8 cellular contexts compared by ENCODE assay signal in the genomic region with DNA sequence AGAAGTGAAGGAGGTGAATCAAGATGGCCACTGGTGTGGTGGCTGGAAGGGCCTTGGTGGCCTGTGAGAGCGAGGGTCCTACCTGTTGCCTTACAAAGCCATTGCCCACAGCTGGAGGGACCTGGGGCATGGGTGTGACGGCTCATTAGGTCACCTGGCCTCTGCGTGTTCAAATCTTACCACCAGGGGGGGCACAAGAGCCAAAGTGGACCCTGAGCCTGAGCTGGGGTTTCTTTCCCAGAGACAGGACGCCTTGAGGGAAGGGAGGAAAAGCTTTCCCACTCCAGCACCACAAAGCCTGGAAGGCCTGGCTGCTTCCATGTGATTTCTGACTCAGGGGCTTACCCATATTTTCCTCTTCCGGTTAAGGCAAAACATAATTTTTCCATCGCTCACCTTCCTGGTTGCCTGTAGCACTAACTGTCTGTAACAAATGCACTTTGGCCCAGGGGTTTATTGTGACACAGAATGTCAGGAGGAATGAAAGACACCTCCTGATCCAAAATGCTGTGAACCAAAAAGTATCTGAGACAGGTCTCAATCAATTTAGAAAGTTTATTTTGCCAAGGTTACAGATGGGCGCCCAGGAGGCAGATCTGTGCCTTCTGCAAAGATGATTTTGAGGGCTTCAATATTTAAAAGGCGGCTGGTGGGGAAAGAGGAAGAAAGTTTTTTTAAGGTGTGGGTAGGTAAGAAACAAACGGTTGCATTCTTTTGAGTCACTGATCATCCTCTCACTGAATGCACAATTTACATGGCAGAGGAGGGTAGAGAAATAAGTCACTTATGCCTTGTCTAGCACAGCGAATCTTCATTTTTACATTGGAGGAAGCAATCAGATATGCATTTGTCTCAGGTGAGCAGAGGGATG. TPM values are rescaled to one million over a fixed set of nuclear protein-coding genes. Genes with fewer than 3 reads are reported as not detected.
A peak's percentile ranks its signal among the peaks of the same experiment; 100 is the strongest.
DNase-seq lines count a peak whose midpoint lies in the region; ATAC-seq and TF ChIP-seq lines count a peak whose summit lies in the region.

No MANE protein-coding gene starts in this region.

- H3K27me3 Mint-ChIP-seq in CD4-positive, alpha-beta memory T cell = peaks cover 6 to 36% of the 10 kb centered on the region in 2 donors
- peaks cover 7% of the 10 kb centered on the region for H3K27me3 Mint-ChIP-seq in activated CD8-positive, alpha-beta T cell treated with anti-CD3 and anti-CD28 coated beads for 36 hours

- peak; percentile 79 for TF ChIP-seq CTCF in activated CD8-positive, alpha-beta T cell treated with anti-CD3 and anti-CD28 coated beads for 36 hours (IDR thresholded peaks at IDR 0.05)

- no peak overlapping the region for H3K27ac Mint-ChIP-seq in CD4-positive, alpha-beta memory T cell
- H3K27ac Mint-ChIP-seq in activated CD8-positive, alpha-beta T cell treated with anti-CD3 and anti-CD28 coated beads for 36 hours = peak overlapping the region; percentile 9

- no peaks in the 10 kb centered on the region for H3K9me3 ChIP-seq in CD4-positive, alpha-beta memory T cell (ENCODE audit: control insufficient read depth in 1 of 2, low read length in 2 of 2)
- H3K9me3 ChIP-seq in HAP-1 (no peaks in the 10 kb centered on the region), mesodermal cell (ENCODE audit: control insufficient read depth, low read length) (no peaks in the 10 kb centered on the region)
- H3K9me3 ChIP-seq in effector memory CD4-positive, alpha-beta T cell (ENCODE audit: control insufficient read depth, low read length) = no peaks in the 10 kb centered on the region

- 29 to 50% methylated on average over 7 to 9 of the region's 10 CpGs for WGBS in mesodermal cell (ENCODE audit: insufficient coverage in 2 of 2), 2 experiments

- no peaks in the 10 kb centered on the region for H3K4me1 Mint-ChIP-seq in CD4-positive, alpha-beta memory T cell
- H3K4me1 Mint-ChIP-seq in activated CD8-positive, alpha-beta T cell treated with anti-CD3 and anti-CD28 coated beads for 36 hours (ENCODE audit: low read depth) = peaks cover 21% of the 10 kb centered on the region

- peak; percentile 83 for ATAC-seq in activated CD8-positive, alpha-beta T cell treated with anti-CD3 and anti-CD28 coated beads for 36 hours
- no peak for ATAC-seq in HG03521 (IDR thresholded peaks at IDR 0.05; ENCODE audit: unreplicated experiment)

- in situ Hi-C loops in HAP-1 (cut with MboI; ENCODE audit: low sequenced_read_pairs) = loop anchor here (10.0 kb wide), 1 partner anchor 131 kb away; no protein-coding TSS in a partner anchor

- peaks cover 6% of the 10 kb centered on the region for H3K4me1 ChIP-seq in CD4-positive, alpha-beta memory T cell (ENCODE audit: insufficient read depth, low read length)
- H3K4me1 ChIP-seq in HAP-1 = peaks cover 11% of the 10 kb centered on the region
- peaks cover 7% of the 10 kb centered on the region for H3K4me1 ChIP-seq in effector memory CD4-positive, alpha-beta T cell (ENCODE audit: control insufficient read depth, insufficient read depth, low read length, poor library complexity, severe bottlenecking)
- H3K4me1 ChIP-seq in mesodermal cell (ENCODE audit: control insufficient read depth, insufficient read depth, low read length, poor library complexity, severe bottlenecking) = peaks cover 31% of the 10 kb centered on the region

- no peak overlapping the region for H3K4me3 ChIP-seq in CD4-positive, alpha-beta memory T cell (ENCODE audit: low read length in 2 of 2)
- H3K4me3 ChIP-seq in HAP-1 (no peak overlapping the region), mesodermal cell (ENCODE audit: extremely low read depth, insufficient read depth, low read length, poor library complexity, severe bottlenecking) (no peak overlapping the region)
- H3K4me3 ChIP-seq in effector memory CD4-positive, alpha-beta T cell (ENCODE audit: insufficient read depth, low read depth, low read length, poor library complexity, severe bottlenecking) = no peak overlapping the region

- intact Hi-C loops in CD4-positive, alpha-beta memory T cell (cut with micrococcal nuclease) = loop anchor here (1.0 kb wide), 3 partner anchors 82 to 133 kb away; no protein-coding TSS in a partner anchor
- intact Hi-C loops in activated CD8-positive, alpha-beta T cell treated with anti-CD3 and anti-CD28 coated beads for 36 hours (cut with micrococcal nuclease) = no loop called here

- H3K36me3 ChIP-seq in CD4-positive, alpha-beta memory T cell (ENCODE audit: insufficient read depth, low read length) = no peaks in the 10 kb centered on the region
- H3K36me3 ChIP-seq in HAP-1 (replicated peaks) (no peaks in the 10 kb centered on the region), mesodermal cell (ENCODE audit: control insufficient read depth, insufficient read depth, low read length) (no peaks in the 10 kb centered on the region)
- H3K36me3 ChIP-seq in effector memory CD4-positive, alpha-beta T cell (ENCODE audit: control insufficient read depth, insufficient read depth, low read length) = no peaks in the 10 kb centered on the region

- no peak overlapping the region for H3K4me3 Mint-ChIP-seq in CD4-positive, alpha-beta memory T cell
- H3K4me3 Mint-ChIP-seq in activated CD8-positive, alpha-beta T cell treated with anti-CD3 and anti-CD28 coated beads for 36 hours = no peak overlapping the region

- CTCF ChIA-PET in CD4-positive, alpha-beta memory T cell (lab: Charles Lee; ENCODE audit: partially characterized antibody) = interaction anchor here (0.6 to 7.3 kb wide), 32 partner anchors 9 to 1504 kb away, joined by 3 to 145 read pairs (median 4); a partner anchor contains a TSS
- CTCF ChIA-PET in activated CD8-positive, alpha-beta T cell treated with anti-CD3 and anti-CD28 coated beads for 36 hours (lab: Charles Lee) = interaction anchor here (0.5 to 8.9 kb wide), 54 partner anchors 9 to 208 kb away, joined by 3 to 160 read pairs (median 4); no protein-coding TSS in a partner anchor

- H3K9me3 Mint-ChIP-seq in CD4-positive, alpha-beta memory T cell = no peaks in the 10 kb centered on the region
- no peaks in the 10 kb centered on the region for H3K9me3 Mint-ChIP-seq in activated CD8-positive, alpha-beta T cell treated with anti-CD3 and anti-CD28 coated beads for 36 hours

- POLR2A ChIA-PET in CD4-positive, alpha-beta memory T cell (lab: Charles Lee; ENCODE audit: partially characterized antibody) = interaction anchor here (0.9 kb wide), 1 partner anchor 83 kb away, joined by 3 read pairs; no protein-coding TSS in a partner anchor
- POLR2A ChIA-PET in activated CD8-positive, alpha-beta T cell treated with anti-CD3 and anti-CD28 coated beads for 36 hours (lab: Charles Lee) = interaction anchor here (0.6 to 0.7 kb wide), 2 partner anchors 48 to 82 kb away, joined by 3 read pairs; no protein-coding TSS in a partner anchor

- no peaks in the 10 kb centered on the region for H3K36me3 Mint-ChIP-seq in CD4-positive, alpha-beta memory T cell
- H3K36me3 Mint-ChIP-seq in activated CD8-positive, alpha-beta T cell treated with anti-CD3 and anti-CD28 coated beads for 36 hours (ENCODE audit: low read depth) = no peaks in the 10 kb centered on the region

- H3K27me3 ChIP-seq in CD4-positive, alpha-beta memory T cell (ENCODE audit: insufficient read depth, low read length) = peaks cover 8% of the 10 kb centered on the region
- no peaks in the 10 kb centered on the region for H3K27me3 ChIP-seq in HAP-1 (ENCODE audit: low read depth)
- peaks cover 14% of the 10 kb centered on the region for H3K27me3 ChIP-seq in effector memory CD4-positive, alpha-beta T cell (replicated peaks; ENCODE audit: control insufficient read depth, insufficient read depth, low read length, poor library complexity, severe bottlenecking)

- DNase-seq in CD4-positive, alpha-beta memory T cell = peak; percentile 55 to 72 (median 56)
- DNase-seq in HAP-1 (ENCODE audit: low spot score in 2 of 2) = peak; percentile 82 to 93
- DNase-seq in NCI-H510A (lab: John Stamatoyannopoulos, UW) = peak; percentile 28
- DNase-seq in activated CD8-positive, alpha-beta T cell treated with anti-CD3 and anti-CD28 coated beads for 36 hours = peak; percentile 85
- peak; percentile 39 to 61 (median 46) for DNase-seq in effector memory CD4-positive, alpha-beta T cell
- peak; percentile 64 for DNase-seq in stimulated activated CD8-positive, alpha-beta memory T cell treated with anti-CD3 and anti-CD28 coated beads, Interleukin-15, amount 100 ng/mL, for 1 hour (ENCODE audit: low read depth)

- no peak overlapping the region for H3K27ac ChIP-seq in CD4-positive, alpha-beta memory T cell (ENCODE audit: low read depth, low read length)
- H3K27ac ChIP-seq in effector memory CD4-positive, alpha-beta T cell (ENCODE audit: insufficient read depth, low read length, poor library complexity, severe bottlenecking) = no peak overlapping the region
- peak overlapping the region; percentile 47 for H3K27ac ChIP-seq in mesodermal cell (ENCODE audit: low read depth, low read length, severe bottlenecking)

RNA-seq across cellular contexts. Expression of a gene that starts 4.3 kb away (rescaled TPM):
- total RNA-seq in CD4-positive, alpha-beta memory T cell = 1 to 10 TPM; 4.5 to 5.8 TPM
- 1 to 10 TPM; 1.4 to 4.4 TPM for polyA plus RNA-seq in CD4-positive, alpha-beta memory T cell
- 1 to 10 TPM; 9.1 to 9.2 TPM for total RNA-seq in activated CD8-positive, alpha-beta T cell treated with anti-CD3 and anti-CD28 coated beads for 36 hours
- polyA plus RNA-seq in mesodermal cell (2013, experiment 1 of 2) = 83.6 TPM
- polyA plus RNA-seq in mesodermal cell (2013, experiment 2 of 2) = 66.9 TPM

Comparison
In these comparisons a context has a peak if more than half of its experiments do, and no peak if none do; other contexts are left out.
1. DNase-seq: peak in every context shown above with its lines; median percentile 88 in HAP-1; 85 in activated CD8-positive, alpha-beta T cell treated with anti-CD3 and anti-CD28 coated beads for 36 hours; 64 in stimulated activated CD8-positive, alpha-beta memory T cell treated with anti-CD3 and anti-CD28 coated beads, Interleukin-15, amount 100 ng/mL, for 1 hour; 56 in CD4-positive, alpha-beta memory T cell; 46 in effector memory CD4-positive, alpha-beta T cell; 28 in NCI-H510A.